Comparison of ENCODE assay signal across 8 cellular contexts in the genomic region with DNA sequence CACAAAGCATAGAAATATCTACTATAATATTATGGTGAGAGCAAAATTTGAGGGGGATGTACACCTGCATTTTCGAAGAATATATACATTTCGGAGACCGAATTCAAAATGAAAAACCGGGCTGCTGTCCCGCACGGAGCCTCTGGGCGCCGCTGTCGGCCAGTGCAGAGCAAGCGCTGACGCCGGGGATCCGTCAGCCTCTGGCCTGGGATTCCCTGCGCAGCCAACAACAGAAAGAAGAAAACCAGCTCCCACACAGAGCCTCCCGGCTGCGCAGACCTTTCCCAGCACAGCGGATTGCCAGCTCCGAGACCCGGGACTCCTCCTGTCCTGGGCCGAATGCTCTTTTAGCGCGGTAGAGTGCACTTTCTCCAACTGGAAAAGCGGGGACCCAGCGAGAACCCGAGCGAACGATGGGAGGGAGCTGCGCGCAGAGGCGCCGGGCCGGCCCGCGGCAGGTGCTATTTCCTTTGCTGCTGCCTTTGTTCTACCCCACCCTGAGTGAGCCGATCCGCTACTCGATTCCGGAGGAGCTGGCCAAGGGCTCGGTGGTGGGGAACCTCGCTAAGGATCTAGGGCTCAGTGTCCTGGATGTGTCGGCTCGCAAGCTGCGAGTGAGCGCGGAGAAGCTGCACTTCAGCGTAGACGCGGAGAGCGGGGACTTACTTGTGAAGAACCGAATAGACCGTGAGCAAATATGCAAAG. TPM values are rescaled to one million over a fixed set of nuclear protein-coding genes. Genes with fewer than 3 reads are reported as not detected.
DNase-seq lines count a peak whose midpoint lies in the region; ATAC-seq, FAIRE-seq and TF ChIP-seq lines count a peak whose summit lies in the region.
"Not testable (repeated sequence)": the region's sequence is repeated elsewhere in the genome, so short reads cannot be mapped to it uniquely, and the experiment has no call there.

A gene (plus strand): TSS at position 232 of the 705 bp plus-strand sequence. CDS start 182 bp downstream, at position 414.

- H3K9me3 Mint-ChIP-seq in mesothelial cell of epicardium = peaks cover 44% of the 10 kb centered on the region

- peaks cover 79 to 100% of the 10 kb centered on the region in 2 donors for H3K9me3 ChIP-seq in breast epithelium
- not testable (repeated sequence) for H3K9me3 ChIP-seq in cardiac muscle cell (ENCODE audit: low read depth); smooth muscle cell (replicated peaks; ENCODE audit: low read depth)

- H4K20me1 ChIP-seq in smooth muscle cell (ENCODE audit: low read depth) = not testable (repeated sequence)

- H3K27me3 Mint-ChIP-seq in mesothelial cell of epicardium (ENCODE audit: low read depth) = not testable (repeated sequence)

- H3K79me2 ChIP-seq in smooth muscle cell (ENCODE audit: low read depth) = not testable (repeated sequence)

- H3K4me3 ChIP-seq in AG10803 (ENCODE audit: low read length) (peak within 1 kb of the TSS; percentile 45), breast epithelium (peak within 1 kb of the TSS; percentile 20 to 58 (median 23)), cardiac muscle cell (peak within 1 kb of the TSS; percentile 69), smooth muscle cell (peak within 1 kb of the TSS; percentile 64)

- intact Hi-C loops in breast epithelium (cut with DNase I; ENCODE audit: low total_unique reads) = not testable (repeated sequence)

- peak within 1 kb of the TSS; percentile 28 for H3K9ac ChIP-seq in smooth muscle cell (ENCODE audit: low read depth)

- peak within 1 kb of the TSS; percentile 81 for H3K4me2 ChIP-seq in smooth muscle cell

- H2AFZ ChIP-seq in smooth muscle cell (ENCODE audit: low read depth) = peak within 1 kb of the TSS; percentile 78

- DNase-seq in AG10803 (ENCODE audit: low read depth) (peak; percentile 37), GM19239 (ENCODE audit: insufficient read length, low spot score) (peak; percentile 44), cardiac muscle cell (ENCODE audit: low read depth in 1 of 2, low spot score in 1 of 2) (peak; percentile 58 to 88), mesothelial cell of epicardium (ENCODE audit: low spot score in 2 of 2, unreplicated experiment in 2 of 2) (peak; percentile 62 to 85)
- peak; percentile 25 for DNase-seq in activated CD4-positive, alpha-beta T cell treated with anti-CD3 and anti-CD28 coated beads, Interleukin-2, amount 50 U/mL, for 1 hour
- not testable (repeated sequence) for DNase-seq in breast epithelium (ENCODE audit: low spot score in 2 of 2); smooth muscle cell (lab: John Stamatoyannopoulos, UW; ENCODE audit: unreplicated experiment)

- 9% methylated on average over 51 of the region's 51 CpGs for WGBS in smooth muscle cell (ENCODE audit: low lambda C conversion rate)

- TF ChIP-seq CTCF in AG10803 (conservative IDR thresholded peaks at IDR 0.05; ENCODE audit: low read length) = peak; percentile 59
- peak in 2 of 3 donors; percentile 20 to 29 for TF ChIP-seq CTCF in breast epithelium (IDR thresholded peaks at IDR 0.05)
- TF ChIP-seq CTCF in cardiac muscle cell (IDR thresholded peaks at IDR 0.05; ENCODE audit: low read depth, low read length) = peak; percentile 54
- TF ChIP-seq CTCF in mesothelial cell of epicardium (IDR thresholded peaks at IDR 0.05; ENCODE audit: unreplicated experiment) = peak; percentile 87
- TF ChIP-seq CTCF in smooth muscle cell (IDR thresholded peaks at IDR 0.05; ENCODE audit: borderline replicate concordance, insufficient read depth, poor library complexity, severe bottlenecking) = peak; percentile 73

- H3K4me3 Mint-ChIP-seq in mesothelial cell of epicardium = peak within 1 kb of the TSS; percentile 91

- H3K27ac ChIP-seq in breast epithelium; smooth muscle cell (ENCODE audit: low read depth): not testable (repeated sequence)
- peak within 1 kb of the TSS; percentile 91 for H3K27ac ChIP-seq in cardiac muscle cell

- TF ChIP-seq POLR2A in breast epithelium (IDR thresholded peaks at IDR 0.05) = not testable (repeated sequence)

- peak; percentile 38 for ATAC-seq in HG03442 (IDR thresholded peaks at IDR 0.05; ENCODE audit: unreplicated experiment)

- peaks cover 12% of the 10 kb centered on the region for H3K4me1 Mint-ChIP-seq in mesothelial cell of epicardium

- H3K36me3 ChIP-seq in breast epithelium; cardiac muscle cell; smooth muscle cell (ENCODE audit: low read depth): not testable (repeated sequence)

- peaks cover 59% of the 10 kb centered on the region for H3K36me3 Mint-ChIP-seq in mesothelial cell of epicardium

- FAIRE-seq in GM19239 (lab: Jason Lieb, UNC) = peak; percentile 84

- not testable (repeated sequence) for H3F3A ChIP-seq in smooth muscle cell (ENCODE audit: low read depth)

- H3K27me3 ChIP-seq in breast epithelium; cardiac muscle cell; smooth muscle cell (ENCODE audit: low read depth): not testable (repeated sequence)

- peak within 1 kb of the TSS; percentile 98 for H3K27ac Mint-ChIP-seq in mesothelial cell of epicardium

- not testable (repeated sequence) for H3K4me1 ChIP-seq in breast epithelium; cardiac muscle cell (ENCODE audit: low read depth); smooth muscle cell (ENCODE audit: low read depth)

RNA-seq across cellular contexts. Expression of the gene that starts here (rescaled TPM):
- total RNA-seq in breast epithelium (10 to 100 TPM in 2 of 3 donors, 1 to 10 TPM in 1; 8.8 to 12.8 (median 10.8) TPM), cardiac muscle cell (28.7 and 48.6 TPM in 2 replicates), mesothelial cell of epicardium (74.0 to 76.3 TPM (median 75.7 TPM) in 3 replicates), smooth muscle cell (12.4 and 17.1 TPM in 2 replicates)
- polyA plus RNA-seq in cardiac muscle cell (26.1 and 44.1 TPM in 2 replicates), smooth muscle cell (9.7 and 12.3 TPM in 2 replicates)

Comparison
In these comparisons a context has a peak if more than half of its experiments do, and no peak if none do; other contexts are left out.
1. CTCF ChIP-seq: peak in every context shown above with its lines; median percentile 87 in mesothelial cell of epicardium; 73 in smooth muscle cell; 59 in AG10803; 54 in cardiac muscle cell; 24 in breast epithelium.